ENCODE assay signal across 8 cellular contexts in the genomic region with DNA sequence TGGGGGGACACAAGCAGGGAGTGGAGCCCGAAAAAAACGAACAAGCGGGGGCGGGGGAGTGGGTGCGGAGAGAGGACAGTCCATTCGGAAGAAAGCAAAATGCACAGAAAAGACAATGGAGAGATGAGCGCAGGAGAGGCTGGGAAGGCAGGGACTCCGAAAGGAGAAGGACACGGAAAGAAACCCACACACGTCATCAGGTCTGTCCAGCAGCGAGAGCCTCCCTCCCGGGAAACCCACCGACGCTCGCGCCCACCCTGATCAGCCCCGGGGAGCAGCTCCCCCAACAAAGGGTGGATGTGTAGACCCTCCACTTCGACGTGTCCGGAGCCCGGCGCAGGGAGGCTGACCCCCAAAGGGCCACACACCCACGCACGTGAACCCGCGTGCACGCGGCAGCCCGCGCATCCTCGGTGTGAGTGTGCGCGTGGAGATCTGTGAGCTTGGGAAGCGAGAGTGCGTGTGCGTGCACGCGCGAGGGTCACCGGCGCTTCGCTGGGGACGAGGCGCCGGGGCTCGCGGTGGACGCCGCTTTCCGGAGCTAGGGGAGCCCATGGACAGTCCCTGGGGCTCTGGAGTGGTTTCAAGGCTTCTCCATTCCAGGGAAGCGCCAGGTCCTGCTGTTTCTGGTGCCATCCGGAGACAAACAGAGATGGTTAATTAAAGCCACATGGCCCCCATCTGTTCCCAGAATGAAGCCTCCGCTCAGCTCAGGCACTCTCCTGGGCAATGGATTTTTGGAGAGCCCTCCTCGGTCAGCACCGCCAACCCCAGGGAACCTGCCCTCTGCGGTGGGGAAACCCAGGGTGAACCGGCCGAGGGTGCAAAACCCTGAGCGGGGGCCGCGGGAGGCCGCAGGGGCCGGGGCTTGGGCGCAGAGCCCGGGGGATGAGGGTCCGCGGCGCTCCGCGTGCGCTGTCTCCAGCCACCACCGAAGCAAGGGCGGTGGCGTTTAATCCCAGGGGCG. TPM values are rescaled to one million over a fixed set of nuclear protein-coding genes. Genes with fewer than 3 reads are reported as not detected.
A peak's percentile ranks its signal among the peaks of the same experiment; 100 is the strongest.
DNase-seq lines count a peak whose midpoint lies in the region; ATAC-seq and TF ChIP-seq lines count a peak whose summit lies in the region.

No MANE protein-coding gene starts in this region.

- H3K36me3 ChIP-seq in SK-N-MC (ENCODE audit: insufficient read depth, low read length) (peaks cover 48% of the 10 kb centered on the region), esophagus squamous epithelium (peaks cover 0 to 1% (median 0%) of the 10 kb centered on the region in 3 donors)

- no peak for TF ChIP-seq CTCF in esophagus squamous epithelium (IDR thresholded peaks at IDR 0.05)
- TF ChIP-seq CTCF in nephron (IDR thresholded peaks at IDR 0.05; ENCODE audit: unreplicated experiment in 3 of 3) = no peak

- H3K27ac ChIP-seq in SK-N-MC (peak overlapping the region; percentile 91), esophagus squamous epithelium (peak overlapping the region; percentile 68 to 89 (median 84))

- H3K36me3 Mint-ChIP-seq in nephron (ENCODE audit: low read depth) = peaks cover 21% of the 10 kb centered on the region

- H3K27ac Mint-ChIP-seq in nephron = peak overlapping the region; percentile 97 to 98 (median 97)

- H3K9me3 ChIP-seq in SK-N-MC (ENCODE audit: low read depth, low read length) = no peaks in the 10 kb centered on the region
- H3K9me3 ChIP-seq in esophagus squamous epithelium = no peaks in the 10 kb centered on the region

- intact Hi-C loops in esophagus squamous epithelium (cut with DNase I) = no loop called here

- WGBS in esophagus squamous epithelium, 2 donors = 4 to 8% methylated on average over 8 to 16 of the region's 75 CpGs

- peaks cover 3 to 75% (median 42%) of the 10 kb centered on the region in 3 donors for H3K4me1 ChIP-seq in esophagus squamous epithelium

- DNase-seq in activated CD8-positive, alpha-beta memory T cell treated with anti-CD3 and anti-CD28 coated beads for 24 hours = peak; percentile 59
- no peak for DNase-seq in activated CD8-positive, alpha-beta memory T cell treated with anti-CD3 and anti-CD28 coated beads, Interleukin-2, amount 50 U/mL, for 4 hours
- DNase-seq in SK-N-MC (ENCODE audit: low read depth, low spot score) = no peak
- DNase-seq in esophagus squamous epithelium (lab: John Stamatoyannopoulos, UW) = no peak
- DNase-seq in cortex of kidney (lab: John Stamatoyannopoulos, UW) = no peak

- no peaks in the 10 kb centered on the region for H3K9me3 Mint-ChIP-seq in nephron

- H3K9ac ChIP-seq in SK-N-MC (ENCODE audit: insufficient read length) = peak overlapping the region; percentile 91

- H3K27me3 Mint-ChIP-seq in nephron (ENCODE audit: low read depth) = peaks cover 65% of the 10 kb centered on the region

- H3K4me3 ChIP-seq in SK-N-MC (peak overlapping the region; percentile 93), esophagus squamous epithelium (peak overlapping the region; percentile 46 to 79 (median 70))

- ATAC-seq in GM18502 (IDR thresholded peaks at IDR 0.05; ENCODE audit: poor library complexity, unreplicated experiment) (no peak), GM21390 (IDR thresholded peaks at IDR 0.05; ENCODE audit: unreplicated experiment) (no peak)

- peak overlapping the region; percentile 96 to 98 (median 97) for H3K4me3 Mint-ChIP-seq in nephron

- peaks cover 42% of the 10 kb centered on the region for H3K4me1 Mint-ChIP-seq in nephron

- TF ChIP-seq POLR2A in esophagus squamous epithelium (IDR thresholded peaks at IDR 0.05) = no peak

- peaks cover 0 to 36% (median 0%) of the 10 kb centered on the region in 4 donors for H3K27me3 ChIP-seq in esophagus squamous epithelium

RNA-seq across cellular contexts. Expression of a gene that starts 0.9 kb away (rescaled TPM):
- 100 to 1,000 TPM in 1 of 4 donors, 10 to 100 TPM in 3; 22.5 to 101 (median 32.5) TPM for total RNA-seq in esophagus squamous epithelium
